Comparison of ENCODE assay signal across 1 cellular context in the genomic region with DNA sequence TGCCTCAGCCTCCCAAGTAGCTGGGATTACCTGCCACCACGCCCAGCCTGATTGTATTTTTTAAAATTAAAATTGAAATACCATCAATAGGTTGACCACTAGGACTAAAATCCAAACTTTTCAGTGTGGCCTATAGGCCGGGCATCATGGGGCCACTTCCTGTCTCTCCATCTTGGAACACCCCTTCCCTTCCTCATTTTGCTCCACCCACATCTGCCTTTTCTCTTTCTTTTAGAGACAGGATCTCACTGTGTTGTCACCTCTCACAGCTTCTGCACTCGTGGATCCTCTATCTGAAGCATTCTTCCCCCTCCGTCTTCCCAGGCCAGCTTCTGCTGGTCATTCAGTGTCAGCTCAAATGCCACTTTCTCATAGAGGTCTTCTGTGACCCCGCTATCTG.
A peak's percentile ranks its signal among the peaks of the same experiment; 100 is the strongest.
TF ChIP-seq lines count a peak whose summit lies in the region.

No MANE protein-coding gene starts in this region.

TF ChIP-seq in HCT116, 20 proteins besides CTCF, POLR2A, EP300 and RAD21:
- TF ChIP-seq YY1 (IDR thresholded peaks at IDR 0.05; ENCODE audit: extremely low read depth, insufficient replicate concordance, low read depth, low read length) (peak; percentile 34), SRF (IDR thresholded peaks at IDR 0.05; ENCODE audit: low read depth) (no peak)
